ENCODE assay signal across 1 cellular context in genomic region chr1:22584001-22584557, GRCh38.
A peak's percentile ranks its signal among the peaks of the same experiment; 100 is the strongest.
TF ChIP-seq lines count a peak whose summit lies in the region.

No MANE protein-coding gene starts in this region.

TF ChIP-seq in HepG2, 621 proteins besides CTCF, POLR2A, EP300 and RAD21:
- TF ChIP-seq POGK (CRISPR knock-in tag; conservative IDR thresholded peaks at IDR 0.05) (no peak), ZNF552 (CRISPR knock-in tag; IDR thresholded peaks at IDR 0.05; ENCODE audit: borderline replicate concordance) (no peak), ZNF878 (CRISPR knock-in tag; IDR thresholded peaks at IDR 0.05) (no peak), HMGXB4 (CRISPR knock-in tag; IDR thresholded peaks at IDR 0.05; ENCODE audit: borderline replicate concordance in 1 of 2, low read depth in 1 of 2) (no peak), CEBPB (IDR thresholded peaks at IDR 0.05; ENCODE audit: borderline replicate concordance, low read depth, low read length) (peak; percentile 11; the same call in 1 of the 2 replicates), KAT2B (IDR thresholded peaks at IDR 0.05; ENCODE audit: borderline replicate concordance, low read depth, low read length) (no peak), SNAI1 (CRISPR knock-in tag; IDR thresholded peaks at IDR 0.05; ENCODE audit: borderline replicate concordance) (no peak), HNRNPUL1 (IDR thresholded peaks at IDR 0.05; ENCODE audit: low read depth, low read length) (no peak)
